ENCODE assay signal across 6 cellular contexts in the genomic region with DNA sequence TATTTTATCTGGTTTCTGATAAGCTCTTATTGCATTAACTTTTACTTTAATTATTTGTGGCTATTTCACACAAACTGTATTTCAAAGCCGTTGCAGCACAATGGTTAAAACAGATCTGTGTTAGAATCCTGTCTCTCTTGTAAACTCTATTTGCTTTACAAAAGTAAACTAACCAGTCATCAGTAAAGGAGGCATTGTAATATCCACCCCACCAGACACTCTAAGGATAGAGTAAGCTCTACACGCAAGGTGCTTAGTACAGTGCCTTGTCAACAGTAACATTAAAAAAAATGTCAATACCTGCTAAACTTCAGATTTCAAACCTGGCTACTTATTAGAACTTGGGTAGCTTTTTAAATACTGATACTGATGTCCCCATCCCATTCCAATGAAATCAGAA.
"Had no signal": no experiment of that assay in that cellular context is flagged by ENCODE, and none has a peak within 500 bp of the region (broad histone marks: within the 10 kb centered on the region; RNA-seq: fewer than 3 reads in every experiment).

No MANE protein-coding gene starts in this region.

- DNase-seq: GM23248, GOT3, H7, HFFc6, KBM-7 had no signal

- ATAC-seq: HCT116 had no signal
